Comparison of ENCODE assay signal across 13 cellular contexts in the genomic region with DNA sequence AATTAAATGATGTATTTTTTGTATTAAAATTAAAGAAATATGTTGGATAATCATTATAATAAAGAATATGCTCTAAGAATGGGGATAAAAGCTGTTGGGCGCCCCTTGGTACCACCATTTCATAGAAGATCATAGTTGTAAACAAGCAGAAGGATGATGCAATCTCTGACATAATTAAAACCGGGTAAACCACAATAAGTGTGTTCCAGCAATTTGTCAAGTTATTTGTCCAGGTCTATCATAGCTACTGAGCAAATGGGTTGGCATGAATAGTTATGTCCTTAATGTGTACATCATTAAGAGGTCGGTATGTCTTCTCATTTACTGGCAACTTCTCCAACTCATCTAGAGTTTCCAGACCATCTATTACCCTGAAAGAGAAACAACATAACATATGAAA.
"Had no signal": no experiment of that assay in that cellular context is flagged by ENCODE, and none has a peak within 500 bp of the region (broad histone marks: within the 10 kb centered on the region; RNA-seq: fewer than 3 reads in every experiment).

No MANE protein-coding gene starts in this region.

- ATAC-seq: activated naive CD4-positive, alpha-beta T cell treated with anti-CD3 and anti-CD28 coated beads, Interleukin-2, amount 50 U/mL, for 72 hours; heart left ventricle; left colon; mucosa of descending colon; naive thymus-derived CD8-positive, alpha-beta T cell; T-helper 17 cell had no signal

- H3K4me3 ChIP-seq: cardiac muscle cell, esophagus squamous epithelium, heart left ventricle, mucosa of descending colon, transverse colon had no signal

- H3K27me3 ChIP-seq: cardiac muscle cell, esophagus squamous epithelium, heart left ventricle, transverse colon had no signal

- DNase-seq: activated B cell treated with CpG ODN at 0.5 μM for 24 hours; activated CD8-positive, alpha-beta memory T cell treated with anti-CD3 and anti-CD28 coated beads, Interleukin-2, amount 50 U/mL, for 48 hours; esophagus squamous epithelium; heart left ventricle; left colon; mucosa of descending colon; naive thymus-derived CD8-positive, alpha-beta T cell; posterior cingulate gyrus; small intestine; T-helper 17 cell; transverse colon had no signal

- H3K4me3 Mint-ChIP-seq: activated B cell treated with CpG ODN at 0.5 μM for 24 hours; naive thymus-derived CD8-positive, alpha-beta T cell; T-helper 17 cell had no signal

- H3K27me3 Mint-ChIP-seq: activated B cell treated with CpG ODN at 0.5 μM for 24 hours; naive thymus-derived CD8-positive, alpha-beta T cell; T-helper 17 cell had no signal

- H3K9me3 Mint-ChIP-seq: activated B cell treated with CpG ODN at 0.5 μM for 24 hours; activated naive CD4-positive, alpha-beta T cell treated with anti-CD3 and anti-CD28 coated beads, Interleukin-2, amount 50 U/mL, for 72 hours; naive thymus-derived CD8-positive, alpha-beta T cell had no signal

- H3K27ac ChIP-seq: cardiac muscle cell, esophagus squamous epithelium, transverse colon had no signal

- H3K9me3 ChIP-seq: esophagus squamous epithelium, heart left ventricle, mucosa of descending colon, transverse colon had no signal

- H3K27ac Mint-ChIP-seq: activated B cell treated with CpG ODN at 0.5 μM for 24 hours, T-helper 17 cell had no signal
